ENCODE assay signal across 8 cellular contexts in genomic region chr7:124765401-124766352, GRCh38. TPM values are rescaled to one million over a fixed set of nuclear protein-coding genes. Genes with fewer than 3 reads are reported as not detected.
DNase-seq lines count a peak whose midpoint lies in the region; ATAC-seq and TF ChIP-seq lines count a peak whose summit lies in the region.

TSS of gene GPR37 (minus strand) at chr7:124765792. CDS start at chr7:124764976, 816 bp downstream.

- no peaks in the 10 kb centered on the region for H3K36me3 ChIP-seq in thyroid gland

- H3K4me1 Mint-ChIP-seq in activated T-cell treated with anti-CD3 and anti-CD28 coated beads, Interleukin-2, amount 50 U/mL, for 4 hours (ENCODE audit: low read depth) = peaks cover 18% of the 10 kb centered on the region
- H3K4me1 Mint-ChIP-seq in naive thymus-derived CD8-positive, alpha-beta T cell = peaks cover 6 to 20% (median 18%) of the 10 kb centered on the region in 4 donors

- H3K27ac Mint-ChIP-seq in naive thymus-derived CD8-positive, alpha-beta T cell = peak within 1 kb of the TSS in 4 of 10 donors; percentile 5 to 28 (median 17)

- H3K4me1 ChIP-seq in thyroid gland = peaks cover 8 to 21% of the 10 kb centered on the region in 2 donors

- DNase-seq in AG08395 (ENCODE audit: low spot score) (peak; percentile 93), NCI-H2196 treated with DMSO at 0.1 percent for 48 hours (lab: John Stamatoyannopoulos, UW; ENCODE audit: unreplicated experiment) (peak; percentile 50), fibroblast of pulmonary artery (ENCODE audit: low read depth) (peak; percentile 29), thyroid gland (peak; percentile 30 to 34)
- no peak for DNase-seq in activated T-cell treated with anti-CD3 and anti-CD28 coated beads, Interleukin-2, amount 50 U/mL, for 4 hours
- peak in 3 of 10 donors; percentile 10 to 17 (median 10) for DNase-seq in naive thymus-derived CD8-positive, alpha-beta T cell

- peak within 1 kb of the TSS; percentile 77 for H3K4me3 Mint-ChIP-seq in activated T-cell treated with anti-CD3 and anti-CD28 coated beads, Interleukin-2, amount 50 U/mL, for 4 hours
- H3K4me3 Mint-ChIP-seq in naive thymus-derived CD8-positive, alpha-beta T cell = peak within 1 kb of the TSS; percentile 79 to 93 (median 86)

- intact Hi-C loops in thyroid gland (cut with DNase I) = no loop called here

- H3K27me3 Mint-ChIP-seq in activated T-cell treated with anti-CD3 and anti-CD28 coated beads, Interleukin-2, amount 50 U/mL, for 4 hours (ENCODE audit: low read depth) = peaks cover 50% of the 10 kb centered on the region
- H3K27me3 Mint-ChIP-seq in naive thymus-derived CD8-positive, alpha-beta T cell = peaks cover 34 to 66% (median 46%) of the 10 kb centered on the region in 5 donors

- peak; percentile 56 for ATAC-seq in GM18517 (IDR thresholded peaks at IDR 0.05; ENCODE audit: unreplicated experiment)
- ATAC-seq in HG03025 (IDR thresholded peaks at IDR 0.05; ENCODE audit: low FRiP score, unreplicated experiment) = peak; percentile 80
- peak; percentile 60 to 69 for ATAC-seq in activated T-cell treated with anti-CD3 and anti-CD28 coated beads, Interleukin-2, amount 50 U/mL, for 4 hours
- ATAC-seq in naive thymus-derived CD8-positive, alpha-beta T cell = peak; percentile 32 to 54

- TF ChIP-seq CTCF in fibroblast of pulmonary artery (IDR thresholded peaks at IDR 0.05; ENCODE audit: low read length, missing control alignments) (no peak), thyroid gland (IDR thresholded peaks at IDR 0.05) (no peak)

- TF ChIP-seq POLR2A in thyroid gland (IDR thresholded peaks at IDR 0.05) = no peak

- H3K4me3 ChIP-seq in fibroblast of pulmonary artery (replicated peaks; ENCODE audit: low read depth, low read length) (peak within 1 kb of the TSS; percentile 50), thyroid gland (replicated peaks in 1 of 3) (peak within 1 kb of the TSS; percentile 19 to 39 (median 31))

- H3K27me3 ChIP-seq in thyroid gland = peaks cover 4% of the 10 kb centered on the region

- no peaks in the 10 kb centered on the region for H3K9me3 ChIP-seq in thyroid gland

- POLR2A ChIA-PET in naive thymus-derived CD8-positive, alpha-beta T cell (lab: Charles Lee) = no interaction called here

- no peak within 1 kb of the TSS for H3K27ac ChIP-seq in thyroid gland

- no peaks in the 10 kb centered on the region for H3K9me3 Mint-ChIP-seq in activated T-cell treated with anti-CD3 and anti-CD28 coated beads, Interleukin-2, amount 50 U/mL, for 4 hours
- H3K9me3 Mint-ChIP-seq in naive thymus-derived CD8-positive, alpha-beta T cell = peaks cover 0 to 4% (median 0%) of the 10 kb centered on the region in 9 donors

- 3 to 5% methylated on average over 25 to 55 of the region's 81 CpGs for WGBS in thyroid gland, 2 donors

- no peaks in the 10 kb centered on the region for H3K36me3 Mint-ChIP-seq in activated T-cell treated with anti-CD3 and anti-CD28 coated beads, Interleukin-2, amount 50 U/mL, for 4 hours (ENCODE audit: insufficient read depth)
- H3K36me3 Mint-ChIP-seq in naive thymus-derived CD8-positive, alpha-beta T cell = peaks cover 0 to 8% (median 2%) of the 10 kb centered on the region in 3 donors

RNA-seq across cellular contexts. Expression of gene GPR37, which starts in this region (rescaled TPM):
- total RNA-seq in activated T-cell treated with anti-CD3 and anti-CD28 coated beads, Interleukin-2, amount 50 U/mL, for 4 hours = not detected
- not detected for total RNA-seq in naive thymus-derived CD8-positive, alpha-beta T cell
- polyA plus RNA-seq in naive thymus-derived CD8-positive, alpha-beta T cell = not detected
- under 1 TPM in 3 of 4 donors, not detected in 1; 0.13 to 0.22 (median 0.20) TPM for total RNA-seq in thyroid gland

Comparison
In these comparisons a context has a peak if more than half of its experiments do, and no peak if none do; other contexts are left out.
1. Peak in ATAC-seq in activated T-cell treated with anti-CD3 and anti-CD28 coated beads, Interleukin-2, amount 50 U/mL, for 4 hours; RNA of the gene not detected or under 1 TPM.
2. Peak in ATAC-seq in naive thymus-derived CD8-positive, alpha-beta T cell; RNA of the gene not detected or under 1 TPM.
3. Peak in DNase-seq and H3K4me3 ChIP-seq in thyroid gland; RNA of the gene not detected or under 1 TPM.